ENCODE assay signal across 2 cellular contexts in the genomic region with DNA sequence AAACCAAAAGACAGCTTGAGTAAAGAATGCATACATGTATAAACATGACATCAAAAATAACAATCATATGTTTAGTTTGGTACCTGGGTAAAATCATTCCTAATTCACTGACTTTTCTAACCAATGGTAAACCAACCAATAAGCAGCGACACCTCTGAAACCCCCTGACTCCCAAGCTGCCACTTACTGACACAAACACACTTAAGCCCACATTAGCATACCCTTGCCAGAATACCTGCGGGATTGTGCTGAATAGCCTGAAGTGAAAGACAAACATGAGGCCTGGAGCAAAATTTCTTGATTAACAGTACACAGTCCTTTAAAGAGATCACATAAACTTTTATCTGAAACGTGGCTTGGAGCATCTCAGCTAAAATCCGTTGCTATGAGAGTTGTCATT.
TF ChIP-seq lines count a peak whose summit lies in the region.

No MANE protein-coding gene starts in this region.

TF ChIP-seq in GM23338, 12 proteins besides CTCF, POLR2A, EP300 and RAD21 (continues in another document):
- TF ChIP-seq JUNB (IDR thresholded peaks at IDR 0.05; ENCODE audit: unreplicated experiment), result no peak
- TF ChIP-seq, protein P1, sequence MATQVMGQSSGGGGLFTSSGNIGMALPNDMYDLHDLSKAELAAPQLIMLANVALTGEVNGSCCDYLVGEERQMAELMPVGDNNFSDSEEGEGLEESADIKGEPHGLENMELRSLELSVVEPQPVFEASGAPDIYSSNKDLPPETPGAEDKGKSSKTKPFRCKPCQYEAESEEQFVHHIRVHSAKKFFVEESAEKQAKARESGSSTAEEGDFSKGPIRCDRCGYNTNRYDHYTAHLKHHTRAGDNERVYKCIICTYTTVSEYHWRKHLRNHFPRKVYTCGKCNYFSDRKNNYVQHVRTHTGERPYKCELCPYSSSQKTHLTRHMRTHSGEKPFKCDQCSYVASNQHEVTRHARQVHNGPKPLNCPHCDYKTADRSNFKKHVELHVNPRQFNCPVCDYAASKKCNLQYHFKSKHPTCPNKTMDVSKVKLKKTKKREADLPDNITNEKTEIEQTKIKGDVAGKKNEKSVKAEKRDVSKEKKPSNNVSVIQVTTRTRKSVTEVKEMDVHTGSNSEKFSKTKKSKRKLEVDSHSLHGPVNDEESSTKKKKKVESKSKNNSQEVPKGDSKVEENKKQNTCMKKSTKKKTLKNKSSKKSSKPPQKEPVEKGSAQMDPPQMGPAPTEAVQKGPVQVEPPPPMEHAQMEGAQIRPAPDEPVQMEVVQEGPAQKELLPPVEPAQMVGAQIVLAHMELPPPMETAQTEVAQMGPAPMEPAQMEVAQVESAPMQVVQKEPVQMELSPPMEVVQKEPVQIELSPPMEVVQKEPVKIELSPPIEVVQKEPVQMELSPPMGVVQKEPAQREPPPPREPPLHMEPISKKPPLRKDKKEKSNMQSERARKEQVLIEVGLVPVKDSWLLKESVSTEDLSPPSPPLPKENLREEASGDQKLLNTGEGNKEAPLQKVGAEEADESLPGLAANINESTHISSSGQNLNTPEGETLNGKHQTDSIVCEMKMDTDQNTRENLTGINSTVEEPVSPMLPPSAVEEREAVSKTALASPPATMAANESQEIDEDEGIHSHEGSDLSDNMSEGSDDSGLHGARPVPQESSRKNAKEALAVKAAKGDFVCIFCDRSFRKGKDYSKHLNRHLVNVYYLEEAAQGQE (IDR thresholded peaks at IDR 0.05; ENCODE audit: unreplicated experiment), result no peak
- TF ChIP-seq EZH2 (IDR thresholded peaks at IDR 0.05; ENCODE audit: low read depth, unreplicated experiment), result no peak
- TF ChIP-seq EZH2phosphoT487 (IDR thresholded peaks at IDR 0.05; ENCODE audit: unreplicated experiment), result no peak
- TF ChIP-seq NANOG (IDR thresholded peaks at IDR 0.05; ENCODE audit: borderline replicate concordance), result no peak
- no peak for TF ChIP-seq CREB1 (CRISPR knock-in tag; IDR thresholded peaks at IDR 0.05; ENCODE audit: low read depth)
- TF ChIP-seq, protein P2, sequence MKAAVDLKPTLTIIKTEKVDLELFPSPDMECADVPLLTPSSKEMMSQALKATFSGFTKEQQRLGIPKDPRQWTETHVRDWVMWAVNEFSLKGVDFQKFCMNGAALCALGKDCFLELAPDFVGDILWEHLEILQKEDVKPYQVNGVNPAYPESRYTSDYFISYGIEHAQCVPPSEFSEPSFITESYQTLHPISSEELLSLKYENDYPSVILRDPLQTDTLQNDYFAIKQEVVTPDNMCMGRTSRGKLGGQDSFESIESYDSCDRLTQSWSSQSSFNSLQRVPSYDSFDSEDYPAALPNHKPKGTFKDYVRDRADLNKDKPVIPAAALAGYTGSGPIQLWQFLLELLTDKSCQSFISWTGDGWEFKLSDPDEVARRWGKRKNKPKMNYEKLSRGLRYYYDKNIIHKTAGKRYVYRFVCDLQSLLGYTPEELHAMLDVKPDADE (IDR thresholded peaks at IDR 0.05), result no peak
- TF ChIP-seq STAT1 (IDR thresholded peaks at IDR 0.05; ENCODE audit: unreplicated experiment), result no peak
- no peak for TF ChIP-seq ZNF331 (CRISPR knock-in tag; IDR thresholded peaks at IDR 0.05; ENCODE audit: low read depth)
- TF ChIP-seq, protein P3, sequence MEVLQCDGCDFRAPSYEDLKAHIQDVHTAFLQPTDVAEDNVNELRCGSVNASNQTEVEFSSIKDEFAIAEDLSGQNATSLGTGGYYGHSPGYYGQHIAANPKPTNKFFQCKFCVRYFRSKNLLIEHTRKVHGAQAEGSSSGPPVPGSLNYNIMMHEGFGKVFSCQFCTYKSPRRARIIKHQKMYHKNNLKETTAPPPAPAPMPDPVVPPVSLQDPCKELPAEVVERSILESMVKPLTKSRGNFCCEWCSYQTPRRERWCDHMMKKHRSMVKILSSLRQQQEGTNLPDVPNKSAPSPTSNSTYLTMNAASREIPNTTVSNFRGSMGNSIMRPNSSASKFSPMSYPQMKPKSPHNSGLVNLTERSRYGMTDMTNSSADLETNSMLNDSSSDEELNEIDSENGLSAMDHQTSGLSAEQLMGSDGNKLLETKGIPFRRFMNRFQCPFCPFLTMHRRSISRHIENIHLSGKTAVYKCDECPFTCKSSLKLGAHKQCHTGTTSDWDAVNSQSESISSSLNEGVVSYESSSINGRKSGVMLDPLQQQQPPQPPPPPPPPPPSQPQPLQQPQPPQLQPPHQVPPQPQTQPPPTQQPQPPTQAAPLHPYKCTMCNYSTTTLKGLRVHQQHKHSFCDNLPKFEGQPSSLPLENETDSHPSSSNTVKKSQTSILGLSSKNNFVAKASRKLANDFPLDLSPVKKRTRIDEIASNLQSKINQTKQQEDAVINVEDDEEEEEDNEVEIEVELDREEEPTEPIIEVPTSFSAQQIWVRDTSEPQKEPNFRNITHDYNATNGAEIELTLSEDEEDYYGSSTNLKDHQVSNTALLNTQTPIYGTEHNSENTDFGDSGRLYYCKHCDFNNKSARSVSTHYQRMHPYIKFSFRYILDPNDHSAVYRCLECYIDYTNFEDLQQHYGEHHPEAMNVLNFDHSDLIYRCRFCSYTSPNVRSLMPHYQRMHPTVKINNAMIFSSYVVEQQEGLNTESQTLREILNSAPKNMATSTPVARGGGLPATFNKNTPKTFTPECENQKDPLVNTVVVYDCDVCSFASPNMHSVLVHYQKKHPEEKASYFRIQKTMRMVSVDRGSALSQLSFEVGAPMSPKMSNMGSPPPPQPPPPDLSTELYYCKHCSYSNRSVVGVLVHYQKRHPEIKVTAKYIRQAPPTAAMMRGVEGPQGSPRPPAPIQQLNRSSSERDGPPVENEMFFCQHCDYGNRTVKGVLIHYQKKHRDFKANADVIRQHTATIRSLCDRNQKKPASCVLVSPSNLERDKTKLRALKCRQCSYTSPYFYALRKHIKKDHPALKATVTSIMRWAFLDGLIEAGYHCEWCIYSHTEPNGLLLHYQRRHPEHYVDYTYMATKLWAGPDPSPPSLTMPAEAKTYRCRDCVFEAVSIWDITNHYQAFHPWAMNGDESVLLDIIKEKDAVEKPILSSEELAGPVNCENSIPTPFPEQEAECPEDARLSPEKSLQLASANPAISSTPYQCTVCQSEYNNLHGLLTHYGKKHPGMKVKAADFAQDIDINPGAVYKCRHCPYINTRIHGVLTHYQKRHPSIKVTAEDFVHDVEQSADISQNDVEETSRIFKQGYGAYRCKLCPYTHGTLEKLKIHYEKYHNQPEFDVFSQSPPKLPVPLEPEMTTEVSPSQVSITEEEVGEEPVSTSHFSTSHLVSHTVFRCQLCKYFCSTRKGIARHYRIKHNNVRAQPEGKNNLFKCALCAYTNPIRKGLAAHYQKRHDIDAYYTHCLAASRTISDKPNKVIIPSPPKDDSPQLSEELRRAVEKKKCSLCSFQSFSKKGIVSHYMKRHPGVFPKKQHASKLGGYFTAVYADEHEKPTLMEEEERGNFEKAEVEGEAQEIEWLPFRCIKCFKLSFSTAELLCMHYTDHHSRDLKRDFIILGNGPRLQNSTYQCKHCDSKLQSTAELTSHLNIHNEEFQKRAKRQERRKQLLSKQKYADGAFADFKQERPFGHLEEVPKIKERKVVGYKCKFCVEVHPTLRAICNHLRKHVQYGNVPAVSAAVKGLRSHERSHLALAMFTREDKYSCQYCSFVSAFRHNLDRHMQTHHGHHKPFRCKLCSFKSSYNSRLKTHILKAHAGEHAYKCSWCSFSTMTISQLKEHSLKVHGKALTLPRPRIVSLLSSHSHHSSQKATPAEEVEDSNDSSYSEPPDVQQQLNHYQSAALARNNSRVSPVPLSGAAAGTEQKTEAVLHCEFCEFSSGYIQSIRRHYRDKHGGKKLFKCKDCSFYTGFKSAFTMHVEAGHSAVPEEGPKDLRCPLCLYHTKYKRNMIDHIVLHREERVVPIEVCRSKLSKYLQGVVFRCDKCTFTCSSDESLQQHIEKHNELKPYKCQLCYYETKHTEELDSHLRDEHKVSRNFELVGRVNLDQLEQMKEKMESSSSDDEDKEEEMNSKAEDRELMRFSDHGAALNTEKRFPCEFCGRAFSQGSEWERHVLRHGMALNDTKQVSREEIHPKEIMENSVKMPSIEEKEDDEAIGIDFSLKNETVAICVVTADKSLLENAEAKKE (CRISPR knock-in tag; IDR thresholded peaks at IDR 0.05), result no peak

TF ChIP-seq in H1, 55 proteins besides CTCF, POLR2A, EP300 and RAD21:
- TF ChIP-seq SUZ12 (IDR thresholded peaks at IDR 0.05; ENCODE audit: low read length), result no peak
- TF ChIP-seq HDAC6 (IDR thresholded peaks at IDR 0.05; ENCODE audit: low read depth, low read length), result no peak
- TF ChIP-seq HDAC2 (IDR thresholded peaks at IDR 0.05; ENCODE audit: borderline replicate concordance in 1 of 2, low read depth in 2 of 2, low read length in 2 of 2), result no peak
- no peak for TF ChIP-seq FOSL1 (IDR thresholded peaks at IDR 0.05; ENCODE audit: insufficient read depth, low read depth, low read length)
- no peak for TF ChIP-seq SIN3A (conservative IDR thresholded peaks at IDR 0.05 in 1 of 2, IDR thresholded peaks at IDR 0.05 in 1 of 2; ENCODE audit: low read depth in 1 of 2, low read length in 2 of 2)
- TF ChIP-seq TEAD4 (IDR thresholded peaks at IDR 0.05; ENCODE audit: low read depth, low read length), result no peak
- no peak for TF ChIP-seq YY1 (IDR thresholded peaks at IDR 0.05; ENCODE audit: low read depth, low read length)
- TF ChIP-seq KDM4A (IDR thresholded peaks at IDR 0.05; ENCODE audit: low read depth, low read length, severe bottlenecking), result no peak
- TF ChIP-seq RXRA (IDR thresholded peaks at IDR 0.05; ENCODE audit: insufficient read depth, low read depth, low read length), result no peak
- no peak for TF ChIP-seq PHF8 (conservative IDR thresholded peaks at IDR 0.05; ENCODE audit: low read depth, low read length)
- TF ChIP-seq POU5F1 (IDR thresholded peaks at IDR 0.05; ENCODE audit: low read depth, low read length), result no peak
- TF ChIP-seq CHD2 (IDR thresholded peaks at IDR 0.05; ENCODE audit: low read length), result no peak
